In genomic region chr10:100232101-100232500, GRCh38 we compare ENCODE assay signal across 20 cellular contexts. TPM values are rescaled to one million over a fixed set of nuclear protein-coding genes. Genes with fewer than 3 reads are reported as not detected.
DNase-seq lines count a peak whose midpoint lies in the region; ATAC-seq and TF ChIP-seq lines count a peak whose summit lies in the region.
"Had no signal": no experiment of that assay in that cellular context is flagged by ENCODE, and none has a peak within 500 bp of the region (broad histone marks: within the 10 kb centered on the region; RNA-seq: fewer than 3 reads in every experiment).

No MANE protein-coding gene starts in this region.

- no peak overlapping the region for H3K9ac ChIP-seq in GM23248

- no peaks in the 10 kb centered on the region for H4K20me1 ChIP-seq in GM23248 (ENCODE audit: insufficient read depth)

- H3K4me1 ChIP-seq in GM23248 (ENCODE audit: insufficient read depth), result no peaks in the 10 kb centered on the region; the same call in 1 of the 2 replicates
- H3K4me1 ChIP-seq: SJCRH30 had no signal

- H3K79me2 ChIP-seq in GM23248 (ENCODE audit: insufficient read depth), result peaks cover 26% of the 10 kb centered on the region

- H3K9me2 ChIP-seq in GM23248 (ENCODE audit: insufficient read depth), result no peaks in the 10 kb centered on the region

- in situ Hi-C loops in GM23248 (cut with MboI), result no loop called here

- H3K27ac ChIP-seq in GM23248, result no peak overlapping the region
- H3K27ac ChIP-seq: PC-9, SJCRH30 had no signal

- no peaks in the 10 kb centered on the region for H3K27me3 ChIP-seq in GM23248 (replicated peaks; ENCODE audit: insufficient read depth)
- H3K27me3 ChIP-seq: MG63, SJCRH30 had no signal

- no peaks in the 10 kb centered on the region for H3K9me3 ChIP-seq in GM23248 (ENCODE audit: low read depth)
- H3K9me3 ChIP-seq: MG63, SJCRH30 had no signal

- DNase-seq in AG08396 (ENCODE audit: low spot score), result peak; percentile 12
- peak; percentile 6 for DNase-seq in GM23248
- peak; percentile 43 for DNase-seq in dedifferentiated amniotic fluid mesenchymal stem cell (ENCODE audit: extremely low spot score)
- peak; percentile 29 to 66 for DNase-seq in foreskin fibroblast
- no peak for DNase-seq in NCI-H510A (lab: John Stamatoyannopoulos, UW)
- DNase-seq in T1000 (lab: John Stamatoyannopoulos, UW), result no peak
- DNase-seq: C1 segment of cervical spinal cord, DND-41, H7, Kasumi-1, MG63, NCI-H1048, NCI-H1436, NCI-H1930, NCI-H226, NCI-H524 treated with DMSO at 0.1 percent for 48 hours, PC-9, SJCRH30 had no signal

- 23 to 42% methylated on average over 2 of the region's 2 CpGs for WGBS in GM23248 (ENCODE audit: low coverage in 1 of 2, low lambda C conversion rate in 2 of 2, missing lambda C conversion rate in 2 of 2), 2 experiments

- H2AFZ ChIP-seq in GM23248, result no peak overlapping the region
- H2AFZ ChIP-seq: PC-9 had no signal

- H3K4me2 ChIP-seq in GM23248 (ENCODE audit: unreplicated experiment), result no peak overlapping the region
- H3K4me2 ChIP-seq: PC-9 had no signal

- H3K36me3 ChIP-seq in GM23248 (ENCODE audit: low read depth), result peaks cover 19% of the 10 kb centered on the region; the same call in 1 of the 2 replicates

- TF ChIP-seq CTCF in foreskin fibroblast (IDR thresholded peaks at IDR 0.05; ENCODE audit: low read depth, low read length), result no peak

- peaks cover 8% of the 10 kb centered on the region; the same call in 1 of the 2 replicates for H3F3A ChIP-seq in GM23248 (ENCODE audit: insufficient read depth)

- no peak for ATAC-seq in HG02642 (IDR thresholded peaks at IDR 0.05; ENCODE audit: poor library complexity, unreplicated experiment)
- ATAC-seq in HG03439 (IDR thresholded peaks at IDR 0.05; ENCODE audit: unreplicated experiment), result no peak

- H3K4me3 ChIP-seq in GM23248 (no peak overlapping the region), foreskin fibroblast (ENCODE audit: low read depth in 1 of 2, low read length in 2 of 2) (no peak overlapping the region)
- H3K4me3 ChIP-seq: MG63, PC-9, SJCRH30 had no signal

RNA-seq across cellular contexts. Expression of gene CHUK, which starts 2.7 kb away (rescaled TPM):
- 18.7 and 21.7 TPM in 2 replicates for total RNA-seq in GM23248 (2014; rRNA removed; shearing (Covaris generic))
- 11.0 and 12.7 TPM in 2 replicates for polyA plus RNA-seq in GM23248 (2016; fragmentation: Nextera tagmentation; extraction: Ambion mirVana)

RNA-seq across cellular contexts. Expression of gene CWF19L1, which starts 35.3 kb away (rescaled TPM):
- 22.6 and 25.9 TPM in 2 replicates for total RNA-seq in GM23248 (2014; rRNA removed; shearing (Covaris generic))
- polyA plus RNA-seq in GM23248 (2016; fragmentation: Nextera tagmentation; extraction: Ambion mirVana), result 17.4 and 17.5 TPM in 2 replicates

RNA-seq across cellular contexts. Expression of gene ERLIN1, which starts 46.3 kb away (rescaled TPM):
- 32.2 and 43.3 TPM in 2 replicates for total RNA-seq in GM23248 (2014; rRNA removed; shearing (Covaris generic))
- 62.5 and 63.3 TPM in 2 replicates for polyA plus RNA-seq in GM23248 (2016; fragmentation: Nextera tagmentation; extraction: Ambion mirVana)

RNA-seq across cellular contexts. Expression of gene BLOC1S2, which starts 54.4 kb away (rescaled TPM):
- total RNA-seq in GM23248 (2014; rRNA removed; shearing (Covaris generic)), result 56.7 and 72.6 TPM in 2 replicates
- 90.8 and 97.6 TPM in 2 replicates for polyA plus RNA-seq in GM23248 (2016; fragmentation: Nextera tagmentation; extraction: Ambion mirVana)

Comparison
In these comparisons a context has a peak if more than half of its experiments do, and no peak if none do; other contexts are left out.
1. DNase-seq: peak in AG08396 (single experiment), GM23248 (single experiment), dedifferentiated amniotic fluid mesenchymal stem cell (single experiment) and foreskin fibroblast (2 of 2); none in NCI-H510A (single experiment) and T1000 (single experiment).